ENCODE assay signal across 1 cellular context in the genomic region with DNA sequence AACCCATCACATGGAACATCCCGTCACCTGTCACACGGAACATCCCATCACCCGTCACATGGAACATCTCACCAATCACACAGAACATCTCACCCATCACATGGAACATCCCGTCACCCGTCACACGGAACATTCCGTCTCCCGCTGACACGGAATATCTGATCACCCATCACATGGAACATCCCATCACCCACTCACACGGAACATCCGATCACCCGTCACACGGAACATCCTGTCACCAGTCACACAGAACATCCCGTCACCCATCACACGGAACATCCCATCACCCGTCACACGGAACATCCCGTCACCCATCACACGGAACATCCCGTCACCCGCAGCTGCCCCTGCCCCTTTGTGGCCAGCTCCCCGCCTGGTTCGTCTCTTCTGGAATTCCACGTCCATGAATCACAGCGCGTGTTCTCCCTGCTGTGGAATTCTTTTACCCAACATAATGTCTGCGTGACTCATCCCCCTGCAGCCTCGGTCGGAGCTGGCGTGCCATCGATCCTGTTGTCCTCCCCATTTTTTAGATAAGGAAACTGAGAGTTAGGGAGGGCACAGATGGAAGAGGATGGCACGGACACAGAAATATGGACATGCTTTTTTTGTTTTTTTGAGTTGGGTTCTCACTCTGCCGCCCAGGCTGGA.
A peak's percentile ranks its signal among the peaks of the same experiment; 100 is the strongest.
TF ChIP-seq lines count a peak whose summit lies in the region.

No MANE protein-coding gene starts in this region.

TF ChIP-seq in K562, 482 proteins besides CTCF, POLR2A, EP300 and RAD21:
- TF ChIP-seq ZFP36 (IDR thresholded peaks at IDR 0.05; ENCODE audit: low read depth, low read length, partially characterized antibody): no peak
- TF ChIP-seq, protein P1, sequence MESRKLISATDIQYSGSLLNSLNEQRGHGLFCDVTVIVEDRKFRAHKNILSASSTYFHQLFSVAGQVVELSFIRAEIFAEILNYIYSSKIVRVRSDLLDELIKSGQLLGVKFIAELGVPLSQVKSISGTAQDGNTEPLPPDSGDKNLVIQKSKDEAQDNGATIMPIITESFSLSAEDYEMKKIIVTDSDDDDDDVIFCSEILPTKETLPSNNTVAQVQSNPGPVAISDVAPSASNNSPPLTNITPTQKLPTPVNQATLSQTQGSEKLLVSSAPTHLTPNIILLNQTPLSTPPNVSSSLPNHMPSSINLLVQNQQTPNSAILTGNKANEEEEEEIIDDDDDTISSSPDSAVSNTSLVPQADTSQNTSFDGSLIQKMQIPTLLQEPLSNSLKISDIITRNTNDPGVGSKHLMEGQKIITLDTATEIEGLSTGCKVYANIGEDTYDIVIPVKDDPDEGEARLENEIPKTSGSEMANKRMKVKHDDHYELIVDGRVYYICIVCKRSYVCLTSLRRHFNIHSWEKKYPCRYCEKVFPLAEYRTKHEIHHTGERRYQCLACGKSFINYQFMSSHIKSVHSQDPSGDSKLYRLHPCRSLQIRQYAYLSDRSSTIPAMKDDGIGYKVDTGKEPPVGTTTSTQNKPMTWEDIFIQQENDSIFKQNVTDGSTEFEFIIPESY (CRISPR knock-in tag; IDR thresholded peaks at IDR 0.05): peak; percentile 71; the same call in 1 of the 2 replicates
